26 cellular contexts compared by ENCODE assay signal in the genomic region with DNA sequence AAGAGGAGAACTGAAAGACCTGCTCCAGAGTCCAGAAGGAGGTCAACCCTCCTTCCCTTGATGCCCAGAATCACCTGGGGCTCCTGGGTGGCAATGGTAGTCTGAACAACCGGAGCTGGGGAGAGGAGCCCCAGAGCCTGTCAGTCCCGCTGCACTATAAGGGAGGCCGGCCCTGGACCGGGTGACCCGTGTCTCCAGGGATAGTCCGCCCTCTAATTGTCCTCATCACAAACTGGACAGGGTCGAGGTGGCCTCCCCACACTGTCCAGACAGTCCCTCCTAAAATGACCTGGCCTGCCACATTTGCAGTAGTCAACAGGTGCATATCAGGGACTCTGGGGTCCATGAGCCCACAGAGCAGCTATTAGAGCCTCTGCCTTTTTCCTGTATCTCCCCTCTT.
"Had no signal": no experiment of that assay in that cellular context is flagged by ENCODE, and none has a peak within 500 bp of the region (broad histone marks: within the 10 kb centered on the region; RNA-seq: fewer than 3 reads in every experiment).

No MANE protein-coding gene starts in this region.

- H3K36me3 ChIP-seq: stomach, suprapubic skin, thoracic aorta, thyroid gland, tibial artery, tibial nerve, transverse colon, upper lobe of left lung, upper lobe of right lung, uterus, vagina had no signal

- H3K27ac ChIP-seq: stomach, suprapubic skin, testis, thoracic aorta, thyroid gland, tibial artery, tibial nerve, transverse colon, upper lobe of left lung, upper lobe of right lung, uterus, vagina had no signal

- H3K4me3 ChIP-seq: stomach, suprapubic skin, testis, thoracic aorta, thyroid gland, tibial artery, tibial nerve, transverse colon, upper lobe of left lung, upper lobe of right lung, uterus, vagina had no signal

- H3K4me1 ChIP-seq: testis, thyroid gland, tibial nerve, transverse colon, upper lobe of right lung, uterus, vagina had no signal

- H3K27me3 ChIP-seq: stomach, suprapubic skin, testis, thyroid gland, tibial artery, tibial nerve, transverse colon, upper lobe of left lung, upper lobe of right lung, uterus, vagina had no signal

- ATAC-seq: stimulated activated effector memory CD8-positive, alpha-beta T cell treated with anti-CD3 and anti-CD28 coated beads, Interleukin-12 subunit alpha, Interleukin-12 subunit beta, amount 100 ng/mL, for 72 hours; stimulated activated memory B cell treated with anti-CD40 and anti-IgM and Interleukin-4, amounts not matched to agents 10 μg/mL and 1 μg/mL and 100 μg/mL, for 72 hours; stimulated activated naive B cell treated with anti-CD40 and anti-IgM and Interleukin-4, amounts not matched to agents 10 μg/mL and 1 μg/mL and 100 μg/mL, for 72 hours; stimulated activated naive CD8-positive, alpha-beta T cell treated with anti-CD3 and anti-CD28 coated beads, Interleukin-15, amount 100 ng/mL, for 72 hours; stimulated activated naive CD8-positive, alpha-beta T cell treated with anti-CD3 and anti-CD28 coated beads, Interleukin-15, Interleukin-2, amounts not matched to agents 100 U/mL and 50 U/mL, for 24 hours; upper lobe of right lung had no signal

- DNase-seq: stimulated activated CD4-positive, alpha-beta T cell treated with anti-CD3 and anti-CD28 coated beads, Interleukin-2, amount 100 ng/mL, for 48 hours; stimulated activated CD4-positive, alpha-beta T cell treated with anti-CD3 and anti-CD28 coated beads, Interleukin-4, amount 100 ng/mL, for 1 hour; stimulated activated CD4-positive, alpha-beta T cell treated with anti-CD3 and anti-CD28 coated beads, Interleukin-4, amount 100 ng/mL, for 24 hours; stimulated activated CD4-positive, alpha-beta T cell treated with anti-CD3 and anti-CD28 coated beads, Interleukin-4, amount 100 ng/mL, for 4 hours; stimulated activated CD8-positive, alpha-beta memory T cell treated with anti-CD3 and anti-CD28 coated beads, Interleukin-4, amount 100 ng/mL, for 48 hours; stimulated activated naive B cell treated with anti-CD40 and anti-IgM and Interleukin-4, amounts not matched to agents 10 μg/mL and 1 μg/mL and 100 μg/mL, for 72 hours; stimulated activated naive CD4-positive, alpha-beta T cell; stimulated activated naive CD4-positive, alpha-beta T cell treated with Interleukin-2 at 50 U/mL for 16 hours; stimulated activated naive CD8-positive, alpha-beta T cell treated with anti-CD3 and anti-CD28 coated beads, Interleukin-15, amount 100 ng/mL, for 72 hours; stimulated activated naive CD8-positive, alpha-beta T cell treated with anti-CD3 and anti-CD28 coated beads, Interleukin-15, Interleukin-2, amounts not matched to agents 100 U/mL and 50 U/mL, for 24 hours; stomach; substantia nigra; testis; thyroid gland; tibial artery; transverse colon; trophoblast cell; upper lobe of right lung; uterus had no signal

- H3K9me3 ChIP-seq: testis, upper lobe of right lung had no signal
